In the genomic region with DNA sequence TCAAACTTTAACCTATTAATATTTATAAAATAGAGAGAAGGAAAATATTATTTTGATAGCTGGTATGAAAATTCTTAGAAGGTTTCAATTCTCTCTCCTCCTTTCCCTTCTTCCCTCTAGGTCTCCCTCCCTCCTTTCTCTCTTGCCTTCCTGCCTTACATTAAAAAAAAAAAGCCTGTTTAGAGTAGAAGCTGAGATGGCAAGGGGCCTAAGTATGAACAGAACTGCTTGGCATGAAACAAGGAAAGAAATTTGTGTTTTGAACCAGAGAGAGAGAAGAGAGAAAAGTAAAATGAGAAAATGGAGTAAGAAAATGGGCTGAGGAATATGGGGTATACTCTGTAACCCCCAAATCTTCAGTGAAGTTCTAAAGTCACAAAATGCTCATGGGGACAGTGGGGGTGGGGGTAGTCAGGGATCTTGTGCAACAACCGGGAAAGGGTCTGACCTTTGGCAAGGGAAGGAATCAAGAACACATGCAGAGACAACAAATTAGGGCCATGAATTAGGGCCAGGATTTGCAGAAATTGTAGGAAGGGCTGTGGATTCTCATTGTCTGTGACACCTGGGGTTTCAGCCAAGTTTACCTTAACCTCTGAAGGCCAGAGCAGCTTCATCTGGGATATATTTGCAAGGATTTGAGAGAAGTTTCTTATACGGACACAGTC, we compare ENCODE assay signal across 29 cellular contexts. TPM values are rescaled to one million over a fixed set of nuclear protein-coding genes. Genes with fewer than 3 reads are reported as not detected.
A peak's percentile ranks its signal among the peaks of the same experiment; 100 is the strongest.
DNase-seq lines count a peak whose midpoint lies in the region; ATAC-seq and TF ChIP-seq lines count a peak whose summit lies in the region.
"Had no signal": no experiment of that assay in that cellular context is flagged by ENCODE, and none has a peak within 500 bp of the region (broad histone marks: within the 10 kb centered on the region; RNA-seq: fewer than 3 reads in every experiment).

No MANE protein-coding gene starts in this region.

- H3K27me3 Mint-ChIP-seq in activated CD8-positive, alpha-beta T cell treated with anti-CD3 and anti-CD28 coated beads, Interleukin-2, amount 10 ng/mL, durations not matched to agents 7 days and 5 days (ENCODE audit: low read depth): peaks cover 24% of the 10 kb centered on the region
- H3K27me3 Mint-ChIP-seq in progenitor cell of endocrine pancreas: no peaks in the 10 kb centered on the region

- no peaks in the 10 kb centered on the region for H3F3A ChIP-seq in SK-N-SH (replicated peaks; ENCODE audit: insufficient read depth)

- peak overlapping the region; percentile 54 to 78 (median 71); a peak in 21 of 22 replicates for H3K4me2 ChIP-seq in BLaER1 treated with 17β-estradiol and CSF1 and Interleukin-3, amounts not matched to agents 10 nM and 100 nM
- no peak overlapping the region for H3K4me2 ChIP-seq in SK-N-SH

- peaks cover 21 to 67% (median 36%) of the 10 kb centered on the region in 11 experiments; a peak in 21 of 22 replicates for H3K27me3 ChIP-seq in BLaER1 treated with 17β-estradiol and CSF1 and Interleukin-3, amounts not matched to agents 10 nM and 100 nM
- peaks cover 21% of the 10 kb centered on the region for H3K27me3 ChIP-seq in adipocyte (replicated peaks; ENCODE audit: control insufficient read depth, insufficient read depth, low read length)
- H3K27me3 ChIP-seq in stomach smooth muscle (ENCODE audit: control insufficient read depth in 1 of 2, insufficient read depth in 2 of 2, low read length in 2 of 2): peaks cover 0 to 3% of the 10 kb centered on the region in 2 donors
- H3K27me3 ChIP-seq in SK-N-SH (ENCODE audit: insufficient read depth): peaks cover 8% of the 10 kb centered on the region; the same call in 1 of the 2 replicates
- H3K27me3 ChIP-seq: cardiac muscle cell, right lobe of liver, upper lobe of left lung had no signal

- no peak for TF ChIP-seq EP300 in SK-N-SH (IDR thresholded peaks at IDR 0.05; ENCODE audit: borderline replicate concordance in 1 of 2, low read depth in 1 of 2, low read length in 1 of 2)

- TF ChIP-seq CTCF in SK-N-SH (IDR thresholded peaks at IDR 0.05) (no peak), progenitor cell of endocrine pancreas (IDR thresholded peaks at IDR 0.05; ENCODE audit: unreplicated experiment) (no peak)

- no peak overlapping the region for H2AFZ ChIP-seq in SK-N-SH (ENCODE audit: low read depth)
- H2AFZ ChIP-seq: parathyroid adenoma had no signal

- H3K9me3 ChIP-seq in BLaER1 treated with 17β-estradiol and CSF1 and Interleukin-3, amounts not matched to agents 10 nM and 100 nM (replicated peaks in 1 of 11): no peaks in the 10 kb centered on the region; a peak in 1 of 22 replicates
- no peaks in the 10 kb centered on the region for H3K9me3 ChIP-seq in adipocyte (ENCODE audit: control insufficient read depth, low read length)
- H3K9me3 ChIP-seq in stomach smooth muscle (ENCODE audit: control insufficient read depth in 2 of 2, low read length in 2 of 2): no peaks in the 10 kb centered on the region
- H3K9me3 ChIP-seq in SK-N-SH: no peaks in the 10 kb centered on the region
- H3K9me3 ChIP-seq: right lobe of liver, upper lobe of left lung had no signal

- H3K9ac ChIP-seq in BLaER1 treated with 17β-estradiol and CSF1 and Interleukin-3, amounts not matched to agents 10 nM and 100 nM: no peak overlapping the region
- peak overlapping the region; percentile 75 for H3K9ac ChIP-seq in adipocyte (ENCODE audit: low read length)
- no peak overlapping the region for H3K9ac ChIP-seq in stomach smooth muscle (ENCODE audit: low read length in 2 of 2)
- no peak overlapping the region for H3K9ac ChIP-seq in SK-N-SH
- H3K9ac ChIP-seq: parathyroid adenoma had no signal

- no peaks in the 10 kb centered on the region for H3K9me3 Mint-ChIP-seq in activated CD8-positive, alpha-beta T cell treated with anti-CD3 and anti-CD28 coated beads, Interleukin-2, amount 10 ng/mL, durations not matched to agents 7 days and 5 days (ENCODE audit: insufficient read depth)
- no peaks in the 10 kb centered on the region for H3K9me3 Mint-ChIP-seq in progenitor cell of endocrine pancreas (ENCODE audit: low read depth)
- H3K9me3 Mint-ChIP-seq: activated naive CD4-positive, alpha-beta T cell treated with anti-CD3 and anti-CD28 coated beads for 36 hours; naive thymus-derived CD8-positive, alpha-beta T cell; stimulated activated naive CD8-positive, alpha-beta T cell treated with anti-CD3 and anti-CD28 coated beads, Interleukin-15, Interleukin-2, amounts not matched to agents 100 ng/mL and 50 ng/mL, for 24 hours had no signal

- DNase-seq in adipocyte (ENCODE audit: low read depth) (peak; percentile 38), left lobe of liver (ENCODE audit: low spot score) (peak; percentile 45), SK-N-SH (no peak), progenitor cell of endocrine pancreas (ENCODE audit: low spot score, unreplicated experiment) (no peak), iPS-NIHi11 (ENCODE audit: low spot score) (no peak)
- DNase-seq in activated CD8-positive, alpha-beta T cell treated with anti-CD3 and anti-CD28 coated beads, Interleukin-2, amount 10 ng/mL, durations not matched to agents 7 days and 5 days: no peak
- DNase-seq: ACHN; activated CD4-positive, alpha-beta T cell treated with anti-CD3 and anti-CD28 coated beads for 48 hours; activated naive CD4-positive, alpha-beta T cell treated with anti-CD3 and anti-CD28 coated beads for 36 hours; activated T-cell treated with anti-CD3 and anti-CD28 coated beads, Interleukin-2, amount 50 U/mL, for 48 hours; amygdala; C1 segment of cervical spinal cord; glutamatergic neuron; naive thymus-derived CD8-positive, alpha-beta T cell; NCI-H1092 treated with DMSO at 0.1 percent for 48 hours; NCI-H187 treated with DMSO at 0.1 percent for 48 hours; NCI-H526 treated with DMSO at 0.1 percent for 48 hours; stimulated activated CD4-positive, alpha-beta T cell treated with anti-CD3 and anti-CD28 coated beads, Interleukin-15, amount 100 ng/mL, for 24 hours; T-helper 2 cell; upper lobe of left lung had no signal

- H3K4me1 ChIP-seq in BLaER1 treated with 17β-estradiol and CSF1 and Interleukin-3, amounts not matched to agents 10 nM and 100 nM: peaks cover 18 to 30% (median 22%) of the 10 kb centered on the region in 10 experiments
- H3K4me1 ChIP-seq in adipocyte (ENCODE audit: control insufficient read depth, insufficient read depth, low read length) (peaks cover 25% of the 10 kb centered on the region), stomach smooth muscle (ENCODE audit: control insufficient read depth, insufficient read depth, low read length) (peaks cover 12% of the 10 kb centered on the region), SK-N-SH (ENCODE audit: control insufficient read depth in 1 of 2, insufficient read depth in 2 of 2, low read depth in 1 of 2, low read length in 1 of 2) (peaks cover 0 to 6% of the 10 kb centered on the region in 2 experiments; a peak in 1 of 4 replicates)
- H3K4me1 ChIP-seq: parathyroid adenoma, right lobe of liver, upper lobe of left lung had no signal

- H3K27ac Mint-ChIP-seq in activated CD8-positive, alpha-beta T cell treated with anti-CD3 and anti-CD28 coated beads, Interleukin-2, amount 10 ng/mL, durations not matched to agents 7 days and 5 days: no peak overlapping the region
- no peak overlapping the region for H3K27ac Mint-ChIP-seq in progenitor cell of endocrine pancreas
- H3K27ac Mint-ChIP-seq: activated naive CD4-positive, alpha-beta T cell treated with anti-CD3 and anti-CD28 coated beads for 36 hours; naive thymus-derived CD8-positive, alpha-beta T cell; stimulated activated naive CD8-positive, alpha-beta T cell treated with anti-CD3 and anti-CD28 coated beads, Interleukin-15, Interleukin-2, amounts not matched to agents 100 ng/mL and 50 ng/mL, for 24 hours had no signal

- 42% methylated on average over 2 of the region's 2 CpGs for WGBS in SK-N-SH (ENCODE audit: low lambda C conversion rate)

- H3K79me2 ChIP-seq in SK-N-SH (ENCODE audit: insufficient read depth): no peaks in the 10 kb centered on the region
- H3K79me2 ChIP-seq: parathyroid adenoma had no signal

- CTCF ChIA-PET in SK-N-SH (lab: Yijun Ruan, JAX): interaction anchor here (0.7 to 1.6 kb wide), 3 partner anchors 24 to 202 kb away, joined by 3 to 6 read pairs (median 3); no protein-coding TSS in a partner anchor
- CTCF ChIA-PET in activated CD8-positive, alpha-beta T cell treated with anti-CD3 and anti-CD28 coated beads, Interleukin-2, amount 10 ng/mL, durations not matched to agents 7 days and 5 days (lab: Charles Lee): interaction anchor here (2.0 kb wide), 1 partner anchor 24 kb away, joined by 9 read pairs; no protein-coding TSS in a partner anchor

- ATAC-seq in left lobe of liver: peak; percentile 53
- ATAC-seq in activated CD8-positive, alpha-beta T cell treated with anti-CD3 and anti-CD28 coated beads, Interleukin-2, amount 10 ng/mL, durations not matched to agents 7 days and 5 days: no peak
- ATAC-seq: HCT116; naive thymus-derived CD8-positive, alpha-beta T cell had no signal

- H3K4me1 Mint-ChIP-seq in activated CD8-positive, alpha-beta T cell treated with anti-CD3 and anti-CD28 coated beads, Interleukin-2, amount 10 ng/mL, durations not matched to agents 7 days and 5 days (ENCODE audit: low read depth): peaks cover 4% of the 10 kb centered on the region
- peaks cover 19% of the 10 kb centered on the region for H3K4me1 Mint-ChIP-seq in progenitor cell of endocrine pancreas (ENCODE audit: low read depth)

- TF ChIP-seq RAD21 in SK-N-SH (IDR thresholded peaks at IDR 0.05; ENCODE audit: low read length): no peak

- no peak overlapping the region for H3K4me3 Mint-ChIP-seq in activated CD8-positive, alpha-beta T cell treated with anti-CD3 and anti-CD28 coated beads, Interleukin-2, amount 10 ng/mL, durations not matched to agents 7 days and 5 days
- H3K4me3 Mint-ChIP-seq in progenitor cell of endocrine pancreas (ENCODE audit: low read depth): no peak overlapping the region
- H3K4me3 Mint-ChIP-seq: activated naive CD4-positive, alpha-beta T cell treated with anti-CD3 and anti-CD28 coated beads for 36 hours; naive thymus-derived CD8-positive, alpha-beta T cell; stimulated activated naive CD8-positive, alpha-beta T cell treated with anti-CD3 and anti-CD28 coated beads, Interleukin-15, Interleukin-2, amounts not matched to agents 100 ng/mL and 50 ng/mL, for 24 hours had no signal

- H4K20me1 ChIP-seq in BLaER1 treated with 17β-estradiol and CSF1 and Interleukin-3, amounts not matched to agents 10 nM and 100 nM: peaks cover 0 to 11% (median 0%) of the 10 kb centered on the region in 11 experiments; a peak in 5 of 22 replicates
- no peaks in the 10 kb centered on the region for H4K20me1 ChIP-seq in SK-N-SH (ENCODE audit: insufficient read depth)

- H3K9me2 ChIP-seq in SK-N-SH: no peaks in the 10 kb centered on the region

- no peaks in the 10 kb centered on the region for H3K36me3 Mint-ChIP-seq in activated CD8-positive, alpha-beta T cell treated with anti-CD3 and anti-CD28 coated beads, Interleukin-2, amount 10 ng/mL, durations not matched to agents 7 days and 5 days (ENCODE audit: low read depth)
- H3K36me3 Mint-ChIP-seq in progenitor cell of endocrine pancreas (ENCODE audit: insufficient read depth): no peaks in the 10 kb centered on the region

- H3K27ac ChIP-seq in BLaER1 treated with 17β-estradiol and CSF1 and Interleukin-3, amounts not matched to agents 10 nM and 100 nM: no peak overlapping the region; a peak in 1 of 22 replicates
- peak overlapping the region; percentile 37 for H3K27ac ChIP-seq in stomach smooth muscle (ENCODE audit: low read length)
- H3K27ac ChIP-seq in SK-N-SH (ENCODE audit: low read depth in 2 of 2, low read length in 1 of 2): no peak overlapping the region
- H3K27ac ChIP-seq: cardiac muscle cell, parathyroid adenoma, right lobe of liver, upper lobe of left lung had no signal

- no peaks in the 10 kb centered on the region for H3K36me3 ChIP-seq in BLaER1 treated with 17β-estradiol and CSF1 and Interleukin-3, amounts not matched to agents 10 nM and 100 nM
- H3K36me3 ChIP-seq in adipocyte (ENCODE audit: control insufficient read depth, insufficient read depth, low read length, severe bottlenecking) (no peaks in the 10 kb centered on the region), stomach smooth muscle (ENCODE audit: control insufficient read depth in 2 of 2, insufficient read depth in 2 of 2, low read length in 2 of 2) (no peaks in the 10 kb centered on the region), SK-N-SH (replicated peaks in 1 of 2; ENCODE audit: control insufficient read depth in 1 of 2, insufficient read depth in 2 of 2, low read length in 1 of 2) (no peaks in the 10 kb centered on the region)
- H3K36me3 ChIP-seq: cardiac muscle cell, right lobe of liver, upper lobe of left lung had no signal

- POLR2A ChIA-PET in SK-N-SH (lab: Yijun Ruan, JAX): no interaction called here
- POLR2A ChIA-PET in activated CD8-positive, alpha-beta T cell treated with anti-CD3 and anti-CD28 coated beads, Interleukin-2, amount 10 ng/mL, durations not matched to agents 7 days and 5 days (lab: Charles Lee): no interaction called here

- no peak overlapping the region for H3K4me3 ChIP-seq in BLaER1 treated with 17β-estradiol and CSF1 and Interleukin-3, amounts not matched to agents 10 nM and 100 nM
- H3K4me3 ChIP-seq in adipocyte (ENCODE audit: low read length) (peak overlapping the region; percentile 71), stomach smooth muscle (ENCODE audit: low read length in 2 of 2) (no peak overlapping the region), SK-N-SH (ENCODE audit: low read depth in 2 of 2, low read length in 1 of 2) (no peak overlapping the region)
- H3K4me3 ChIP-seq: cardiac muscle cell, right lobe of liver, upper lobe of left lung had no signal

RNA-seq across cellular contexts. Expression of gene SUPT20HL2, which starts 30.6 kb away (rescaled TPM):
- total RNA-seq in left lobe of liver (not detected), progenitor cell of endocrine pancreas (not detected in 2 replicates)
- polyA plus RNA-seq in SK-N-SH (2012; rRNA removed): not detected in 2 replicates
- not detected in 2 replicates for polyA plus RNA-seq in SK-N-SH (2012; cell fraction: cytosol; rRNA removed)
- not detected in 2 replicates for polyA plus RNA-seq in SK-N-SH (2012; cell fraction: nucleus; rRNA removed)
- not detected for total RNA-seq in activated CD8-positive, alpha-beta T cell treated with anti-CD3 and anti-CD28 coated beads, Interleukin-2, amount 10 ng/mL, durations not matched to agents 7 days and 5 days
- total RNA-seq: activated naive CD4-positive, alpha-beta T cell treated with anti-CD3 and anti-CD28 coated beads for 36 hours; fibroblast of lung; mesenteric fat pad; naive thymus-derived CD8-positive, alpha-beta T cell; right lobe of liver; upper lobe of left lung had no signal
- polyA plus RNA-seq: fibroblast of lung; naive thymus-derived CD8-positive, alpha-beta T cell had no signal

Comparison
In these comparisons a context has a peak if more than half of its experiments do, and no peak if none do; other contexts are left out.
1. DNase-seq: peak in adipocyte (single experiment) and left lobe of liver (single experiment); none in SK-N-SH (single experiment), activated CD8-positive, alpha-beta T cell treated with anti-CD3 and anti-CD28 coated beads, Interleukin-2, amount 10 ng/mL, durations not matched to agents 7 days and 5 days (single experiment), progenitor cell of endocrine pancreas (single experiment) and iPS-NIHi11 (single experiment).